ENCODE assay signal across 10 cellular contexts in genomic region chrX:24676403-24677024, GRCh38. TPM values are rescaled to one million over a fixed set of nuclear protein-coding genes. Genes with fewer than 3 reads are reported as not detected.
DNase-seq lines count a peak whose midpoint lies in the region; ATAC-seq and TF ChIP-seq lines count a peak whose summit lies in the region.
"Had no signal": no experiment of that assay in that cellular context is flagged by ENCODE, and none has a peak within 500 bp of the region (broad histone marks: within the 10 kb centered on the region; RNA-seq: fewer than 3 reads in every experiment).

No MANE protein-coding gene starts in this region.

- no peak overlapping the region for H3K14ac ChIP-seq in neuronal stem cell (ENCODE audit: low read length)

- H3K18ac ChIP-seq in neuronal stem cell (ENCODE audit: low read length): no peak overlapping the region

- H3K27ac ChIP-seq in colonic mucosa (no peak overlapping the region), neuronal stem cell (replicated peaks; ENCODE audit: low read length) (no peak overlapping the region)
- no peak overlapping the region for H3K27ac ChIP-seq in effector memory CD4-positive, alpha-beta T cell (ENCODE audit: insufficient read depth, low read length, poor library complexity, severe bottlenecking)
- H3K27ac ChIP-seq: BLaER1 treated with 17β-estradiol and CSF1 and Interleukin-3, amounts not matched to agents 10 nM and 100 nM had no signal

- DNase-seq in NCI-H1436 (lab: John Stamatoyannopoulos, UW) (peak; percentile 3), NCI-H1436 treated with DMSO at 0.1 percent for 48 hours (lab: John Stamatoyannopoulos, UW) (no peak), colonic mucosa (no peak), neuronal stem cell (ENCODE audit: low spot score) (no peak), sciatic nerve (ENCODE audit: low spot score) (no peak), mesenteric fat pad (ENCODE audit: low spot score) (no peak)
- no peak for DNase-seq in effector memory CD4-positive, alpha-beta T cell

- no peak overlapping the region for H2AK5ac ChIP-seq in neuronal stem cell (ENCODE audit: low read depth, low read length)

- H4K91ac ChIP-seq in neuronal stem cell (ENCODE audit: low read depth, low read length, poor library complexity): no peak overlapping the region

- H3K9me3 ChIP-seq in colonic mucosa: no peaks in the 10 kb centered on the region
- H3K9me3 ChIP-seq in neuronal stem cell (replicated peaks in 1 of 2; ENCODE audit: control insufficient read depth in 2 of 2, insufficient read depth in 1 of 2, low read depth in 1 of 2, low read length in 2 of 2): no peaks in the 10 kb centered on the region
- no peaks in the 10 kb centered on the region for H3K9me3 ChIP-seq in effector memory CD4-positive, alpha-beta T cell (ENCODE audit: control insufficient read depth, low read length)
- H3K9me3 ChIP-seq: BLaER1 treated with 17β-estradiol and CSF1 and Interleukin-3, amounts not matched to agents 10 nM and 100 nM had no signal

- H3K27me3 ChIP-seq in colonic mucosa: peaks cover 3% of the 10 kb centered on the region
- no peaks in the 10 kb centered on the region for H3K27me3 ChIP-seq in neuronal stem cell (ENCODE audit: control insufficient read depth in 3 of 3, insufficient read depth in 3 of 3, low read depth in 1 of 3, low read length in 3 of 3)
- no peaks in the 10 kb centered on the region for H3K27me3 ChIP-seq in effector memory CD4-positive, alpha-beta T cell (replicated peaks; ENCODE audit: control insufficient read depth, insufficient read depth, low read length, poor library complexity, severe bottlenecking)

- H2BK15ac ChIP-seq in neuronal stem cell (ENCODE audit: low read length): no peak overlapping the region

- H3K9ac ChIP-seq in colonic mucosa (ENCODE audit: low read depth in 2 of 2, low read length in 2 of 2): no peak overlapping the region
- no peak overlapping the region for H3K9ac ChIP-seq in neuronal stem cell (ENCODE audit: low read depth, low read length, poor library complexity)
- H3K9ac ChIP-seq: BLaER1 treated with 17β-estradiol and CSF1 and Interleukin-3, amounts not matched to agents 10 nM and 100 nM had no signal

- no peak overlapping the region for H3K4ac ChIP-seq in neuronal stem cell (ENCODE audit: low read length)

- TF ChIP-seq CTCF in LNCAP (IDR thresholded peaks at IDR 0.05): peak; percentile 43
- peak; percentile 53 for TF ChIP-seq CTCF in colonic mucosa (IDR thresholded peaks at IDR 0.05)

- H2BK12ac ChIP-seq in neuronal stem cell (ENCODE audit: low read length): no peak overlapping the region

- peak overlapping the region; percentile 11 for H2AFZ ChIP-seq in neuronal stem cell (ENCODE audit: low read length)

- WGBS in neuronal stem cell (ENCODE audit: extremely low coverage in 2 of 2, insufficient read length in 2 of 2, insufficient replicate concordance in 1 of 2), 2 donors: no CpG with 5 or more reads among the region's 5 CpGs

- H3K4me1 ChIP-seq in colonic mucosa (no peaks in the 10 kb centered on the region), neuronal stem cell (ENCODE audit: control insufficient read depth in 2 of 2, insufficient read depth in 1 of 2, low read depth in 1 of 2, low read length in 2 of 2) (peaks cover 0 to 3% of the 10 kb centered on the region in 2 donors)
- H3K4me1 ChIP-seq in effector memory CD4-positive, alpha-beta T cell (ENCODE audit: control insufficient read depth, insufficient read depth, low read length, poor library complexity, severe bottlenecking): no peaks in the 10 kb centered on the region
- H3K4me1 ChIP-seq: BLaER1 treated with 17β-estradiol and CSF1 and Interleukin-3, amounts not matched to agents 10 nM and 100 nM had no signal

- H3K36me3 ChIP-seq in colonic mucosa (no peaks in the 10 kb centered on the region), neuronal stem cell (replicated peaks in 1 of 2; ENCODE audit: control insufficient read depth in 2 of 2, insufficient read depth in 2 of 2, low read length in 2 of 2) (no peaks in the 10 kb centered on the region)
- H3K36me3 ChIP-seq in effector memory CD4-positive, alpha-beta T cell (ENCODE audit: control insufficient read depth, insufficient read depth, low read length): no peaks in the 10 kb centered on the region
- H3K36me3 ChIP-seq: BLaER1 treated with 17β-estradiol and CSF1 and Interleukin-3, amounts not matched to agents 10 nM and 100 nM had no signal

- no peak overlapping the region for H3K23ac ChIP-seq in neuronal stem cell (ENCODE audit: low read depth, low read length, poor library complexity)

- intact Hi-C loops in colonic mucosa (cut with DNase I): no loop called here
- intact Hi-C loops in sciatic nerve (cut with DNase I): no loop called here

- ATAC-seq in sciatic nerve: no peak

- no peak overlapping the region for H4K8ac ChIP-seq in neuronal stem cell (ENCODE audit: low read depth, low read length)

- H3K4me3 ChIP-seq in colonic mucosa (no peak overlapping the region), neuronal stem cell (ENCODE audit: low read length in 2 of 2) (no peak overlapping the region)
- H3K4me3 ChIP-seq in effector memory CD4-positive, alpha-beta T cell (ENCODE audit: insufficient read depth, low read depth, low read length, poor library complexity, severe bottlenecking): no peak overlapping the region
- H3K4me3 ChIP-seq: BLaER1 treated with 17β-estradiol and CSF1 and Interleukin-3, amounts not matched to agents 10 nM and 100 nM had no signal

- no peak overlapping the region for H2BK5ac ChIP-seq in neuronal stem cell (ENCODE audit: low read length)

- H3K79me1 ChIP-seq in neuronal stem cell (ENCODE audit: low read depth, low read length): peaks cover under 1% of the 10 kb centered on the region

- H2BK120ac ChIP-seq in neuronal stem cell (ENCODE audit: low read depth, low read length): no peak overlapping the region

- H3K4me2 ChIP-seq in neuronal stem cell (ENCODE audit: insufficient read depth, low read length, poor library complexity, severe bottlenecking): no peak overlapping the region
- H3K4me2 ChIP-seq: BLaER1 treated with 17β-estradiol and CSF1 and Interleukin-3, amounts not matched to agents 10 nM and 100 nM had no signal

RNA-seq across cellular contexts. Expression of gene POLA1, which starts 17.2 kb away (rescaled TPM):
- total RNA-seq in colonic mucosa (10 to 100 TPM in 1 of 2 donors, 1 to 10 TPM in 1; 7.9 to 19.6 TPM), sciatic nerve (25.5 TPM), mesenteric fat pad (9.0 TPM)
- 6.1 TPM for polyA plus RNA-seq in neuronal stem cell (2013, experiment 1 of 2)
- polyA plus RNA-seq in neuronal stem cell (2013, experiment 2 of 2): 6.1 TPM

RNA-seq across cellular contexts. Expression of gene PCYT1B, which starts 29.4 kb away (rescaled TPM):
- total RNA-seq in colonic mucosa (under 1 TPM; 0.24 to 0.30 TPM), sciatic nerve (6.0 TPM), mesenteric fat pad (0.10 TPM)
- 3.9 TPM for polyA plus RNA-seq in neuronal stem cell (2013, experiment 1 of 2)
- polyA plus RNA-seq in neuronal stem cell (2013, experiment 2 of 2): 4.1 TPM
- total RNA-seq: T-helper 2 cell treated with Interferon-gamma antibody and Interleukin-4, amounts not matched to agents 100 ng/mL and 5 ng/mL, for 36 hours had no signal
